Comparison of ENCODE assay signal across 17 cellular contexts in genomic region chr10:102997998-102998397, GRCh38.
DNase-seq lines count a peak whose midpoint lies in the region; ATAC-seq, FAIRE-seq and TF ChIP-seq lines count a peak whose summit lies in the region.
"Had no signal": no experiment of that assay in that cellular context is flagged by ENCODE, and none has a peak within 500 bp of the region (broad histone marks: within the 10 kb centered on the region; RNA-seq: fewer than 3 reads in every experiment).

No MANE protein-coding gene starts in this region.

- no peaks in the 10 kb centered on the region for H3K79me2 ChIP-seq in astrocyte (ENCODE audit: insufficient read depth, low read length)

- TF ChIP-seq EP300 in stomach (IDR thresholded peaks at IDR 0.05): no peak

- H4K20me1 ChIP-seq in astrocyte (ENCODE audit: insufficient read depth, low read length): peaks cover 5% of the 10 kb centered on the region

- no peaks in the 10 kb centered on the region for H3K27me3 ChIP-seq in astrocyte (ENCODE audit: insufficient read depth, low read length)
- H3K27me3 ChIP-seq in stomach: no peaks in the 10 kb centered on the region
- H3K27me3 ChIP-seq: BE2C, right lobe of liver had no signal

- no peak for TF ChIP-seq POLR2A in stomach (IDR thresholded peaks at IDR 0.05)

- no peak overlapping the region for H3K9ac ChIP-seq in astrocyte (ENCODE audit: low read length)

- no peak overlapping the region for H2AFZ ChIP-seq in astrocyte (ENCODE audit: low read depth, low read length)

- POLR2A ChIA-PET in GM10248 (lab: Yijun Ruan, JAX): no interaction called here
- POLR2A ChIA-PET in activated CD4-positive, alpha-beta memory T cell treated with anti-CD3 and anti-CD28 coated beads, Interleukin-2, amount 10 ng/mL, durations not matched to agents 7 days and 5 days (lab: Charles Lee): no interaction called here

- H3K9me3 ChIP-seq in astrocyte (ENCODE audit: insufficient read depth, low read depth, low read length): no peaks in the 10 kb centered on the region
- H3K9me3 ChIP-seq in stomach: no peaks in the 10 kb centered on the region
- H3K9me3 ChIP-seq: BE2C, lower lobe of right lung, right lobe of liver had no signal

- CTCF ChIA-PET in GM10248 (lab: Yijun Ruan, JAX): interaction anchor here (1.7 to 1.9 kb wide), 2 partner anchors 8 to 24 kb away, joined by 7 read pairs; no protein-coding TSS in a partner anchor
- CTCF ChIA-PET in activated CD4-positive, alpha-beta memory T cell treated with anti-CD3 and anti-CD28 coated beads, Interleukin-2, amount 10 ng/mL, durations not matched to agents 7 days and 5 days (lab: Charles Lee): no interaction called here

- no peaks in the 10 kb centered on the region for H3K36me3 Mint-ChIP-seq in astrocyte (ENCODE audit: low read depth, unreplicated experiment)
- no peaks in the 10 kb centered on the region for H3K36me3 Mint-ChIP-seq in activated CD4-positive, alpha-beta memory T cell treated with anti-CD3 and anti-CD28 coated beads, Interleukin-2, amount 10 ng/mL, durations not matched to agents 7 days and 5 days (ENCODE audit: low read depth)

- H3K4me1 ChIP-seq in astrocyte (ENCODE audit: insufficient read depth, low read length) (no peaks in the 10 kb centered on the region), stomach (peaks cover 0 to 9% (median 0%) of the 10 kb centered on the region in 4 donors)
- H3K4me1 ChIP-seq: BE2C, lower lobe of right lung, right lobe of liver had no signal

- 29 to 65% (median 39%) methylated on average over 1 of the region's 1 CpG for WGBS in stomach, 5 donors

- peak; percentile 68 for DNase-seq in GM10248 (ENCODE audit: extremely low spot score)
- no peak for DNase-seq in astrocyte (ENCODE audit: low read depth)
- DNase-seq in A172 (ENCODE audit: low spot score): no peak
- no peak for DNase-seq in stomach
- DNase-seq in activated CD4-positive, alpha-beta memory T cell treated with anti-CD3 and anti-CD28 coated beads, Interleukin-2, amount 10 ng/mL, durations not matched to agents 7 days and 5 days: no peak
- DNase-seq: activated CD4-positive, alpha-beta T cell treated with anti-CD3 and anti-CD28 coated beads, Interleukin-2, amount 50 U/mL, for 48 hours; activated effector memory CD4-positive, alpha-beta T cell treated with Interleukin-2 at 50 U/mL for 16 hours; BE2C; lower lobe of right lung; right lobe of liver; SHP77; stimulated activated CD4-positive, alpha-beta T cell treated with anti-CD3 and anti-CD28 coated beads, Interleukin-4, amount 100 ng/mL, for 1 hour had no signal

- ATAC-seq in GM19023 (IDR thresholded peaks at IDR 0.05; ENCODE audit: unreplicated experiment) (peak; percentile 47), HG03095 (IDR thresholded peaks at IDR 0.05; ENCODE audit: unreplicated experiment) (peak; percentile 72), HG03342 (IDR thresholded peaks at IDR 0.05; ENCODE audit: unreplicated experiment) (no peak)
- ATAC-seq: lower lobe of right lung had no signal

- peak overlapping the region; percentile 0 for H3K4me2 ChIP-seq in astrocyte (ENCODE audit: low read length)

- peaks cover 5% of the 10 kb centered on the region for H3K4me1 Mint-ChIP-seq in astrocyte (ENCODE audit: low read depth, unreplicated experiment)
- peaks cover 13% of the 10 kb centered on the region for H3K4me1 Mint-ChIP-seq in activated CD4-positive, alpha-beta memory T cell treated with anti-CD3 and anti-CD28 coated beads, Interleukin-2, amount 10 ng/mL, durations not matched to agents 7 days and 5 days

- no peak overlapping the region for H3K4me3 Mint-ChIP-seq in astrocyte (ENCODE audit: unreplicated experiment)
- no peak overlapping the region for H3K4me3 Mint-ChIP-seq in activated CD4-positive, alpha-beta memory T cell treated with anti-CD3 and anti-CD28 coated beads, Interleukin-2, amount 10 ng/mL, durations not matched to agents 7 days and 5 days

- intact Hi-C loops in stomach (cut with DNase I; ENCODE audit: low total_unique reads): no loop called here

- H3K27me3 Mint-ChIP-seq in astrocyte (ENCODE audit: low read depth, unreplicated experiment): no peaks in the 10 kb centered on the region
- H3K27me3 Mint-ChIP-seq in activated CD4-positive, alpha-beta memory T cell treated with anti-CD3 and anti-CD28 coated beads, Interleukin-2, amount 10 ng/mL, durations not matched to agents 7 days and 5 days: no peaks in the 10 kb centered on the region

- H3K4me3 ChIP-seq in astrocyte (ENCODE audit: insufficient read depth, low read depth, low read length) (no peak overlapping the region), stomach (no peak overlapping the region)
- H3K4me3 ChIP-seq: lower lobe of right lung, right lobe of liver had no signal

- TF ChIP-seq CTCF in GM10248 (IDR thresholded peaks at IDR 0.05; ENCODE audit: control extremely low read depth, extremely low read depth, low read depth, missing control alignments) (no peak), astrocyte (IDR thresholded peaks at IDR 0.05; ENCODE audit: insufficient read depth, low read depth, low read length) (no peak), stomach (IDR thresholded peaks at IDR 0.05) (no peak)

- no peak overlapping the region for H3K27ac Mint-ChIP-seq in astrocyte (ENCODE audit: unreplicated experiment)
- H3K27ac Mint-ChIP-seq in activated CD4-positive, alpha-beta memory T cell treated with anti-CD3 and anti-CD28 coated beads, Interleukin-2, amount 10 ng/mL, durations not matched to agents 7 days and 5 days: no peak overlapping the region

- FAIRE-seq in astrocyte (lab: Jason Lieb, UNC): no peak
- FAIRE-seq: urothelium cell line had no signal

- H3K27ac ChIP-seq in astrocyte (ENCODE audit: low read depth, low read length) (no peak overlapping the region), stomach (no peak overlapping the region)
- H3K27ac ChIP-seq: HL-60, lower lobe of right lung, right lobe of liver had no signal

- peaks cover 2% of the 10 kb centered on the region for H3K9me3 Mint-ChIP-seq in astrocyte (ENCODE audit: unreplicated experiment)
- H3K9me3 Mint-ChIP-seq in activated CD4-positive, alpha-beta memory T cell treated with anti-CD3 and anti-CD28 coated beads, Interleukin-2, amount 10 ng/mL, durations not matched to agents 7 days and 5 days: peaks cover 4% of the 10 kb centered on the region

- H3K36me3 ChIP-seq in astrocyte (ENCODE audit: insufficient read depth, low read length) (no peaks in the 10 kb centered on the region), stomach (no peaks in the 10 kb centered on the region)
- H3K36me3 ChIP-seq: BE2C, lower lobe of right lung, right lobe of liver had no signal
